ENCODE assay signal across 24 cellular contexts in genomic region chr21:44462834-44463200, GRCh38. TPM values are rescaled to one million over a fixed set of nuclear protein-coding genes. Genes with fewer than 3 reads are reported as not detected.
"Had no signal": no experiment of that assay in that cellular context is flagged by ENCODE, and none has a peak within 500 bp of the region (broad histone marks: within the 10 kb centered on the region; RNA-seq: fewer than 3 reads in every experiment).

No MANE protein-coding gene starts in this region.

- DNase-seq: activated CD4-positive, alpha-beta memory T cell treated with anti-CD3 and anti-CD28 coated beads, Interleukin-2, amount 10 ng/mL, durations not matched to agents 7 days and 5 days; activated CD4-positive, alpha-beta T cell treated with anti-CD3 and anti-CD28 coated beads for 36 hours; activated CD4-positive, alpha-beta T cell treated with anti-CD3 and anti-CD28 coated beads, Interleukin-2, amount 50 U/mL, for 1 hour; activated naive CD4-positive, alpha-beta T cell treated with anti-CD3 and anti-CD28 coated beads, Interleukin-2, amount 50 U/mL, for 16 hours; activated naive CD8-positive, alpha-beta T cell treated with anti-CD3 and anti-CD28 coated beads, Interleukin-2, amount 10 ng/mL, durations not matched to agents 7 days and 5 days; activated T-cell treated with anti-CD3 and anti-CD28 coated beads for 4 hours; activated T-cell treated with anti-CD3 and anti-CD28 coated beads, Interleukin-2, amount 50 U/mL, for 48 hours; adrenal gland; caudate nucleus; NCI-H1048; NCI-H1417; NCI-H1930; NCI-H2171; NCI-H2227 treated with DMSO at 0.1 percent for 48 hours; NCI-H446 treated with DMSO at 0.1 percent for 48 hours; NCI-H526 treated with DMSO at 0.1 percent for 48 hours; NCI-H82; T-helper 1 cell had no signal

- H3K27me3 ChIP-seq: adrenal gland had no signal

- ATAC-seq: activated CD4-positive, alpha-beta T cell treated with anti-CD3 and anti-CD28 coated beads for 36 hours; activated T-helper 17 cell treated with anti-CD3 and anti-CD28 coated beads, Interleukin-2, amount 50 U/mL, for 72 hours had no signal

- H3K9me3 Mint-ChIP-seq: activated naive CD8-positive, alpha-beta T cell treated with anti-CD3 and anti-CD28 coated beads, Interleukin-2, amount 10 ng/mL, durations not matched to agents 7 days and 5 days; activated T-helper 17 cell treated with anti-CD3 and anti-CD28 coated beads, Interleukin-2, amount 50 U/mL, for 72 hours had no signal

- H3K27me3 Mint-ChIP-seq: activated CD4-positive, alpha-beta memory T cell treated with anti-CD3 and anti-CD28 coated beads, Interleukin-2, amount 10 ng/mL, durations not matched to agents 7 days and 5 days; activated CD4-positive, alpha-beta T cell treated with anti-CD3 and anti-CD28 coated beads for 36 hours; activated naive CD8-positive, alpha-beta T cell treated with anti-CD3 and anti-CD28 coated beads, Interleukin-2, amount 10 ng/mL, durations not matched to agents 7 days and 5 days; activated T-helper 17 cell treated with anti-CD3 and anti-CD28 coated beads, Interleukin-2, amount 50 U/mL, for 72 hours had no signal

- H3K4me3 ChIP-seq: adrenal gland, SK-N-MC had no signal

- H3K36me3 Mint-ChIP-seq: activated naive CD8-positive, alpha-beta T cell treated with anti-CD3 and anti-CD28 coated beads, Interleukin-2, amount 10 ng/mL, durations not matched to agents 7 days and 5 days had no signal

- H3K36me3 ChIP-seq: adrenal gland had no signal

- H3K4me1 Mint-ChIP-seq: activated CD4-positive, alpha-beta memory T cell treated with anti-CD3 and anti-CD28 coated beads, Interleukin-2, amount 10 ng/mL, durations not matched to agents 7 days and 5 days; activated CD4-positive, alpha-beta T cell treated with anti-CD3 and anti-CD28 coated beads for 36 hours; activated T-helper 17 cell treated with anti-CD3 and anti-CD28 coated beads, Interleukin-2, amount 50 U/mL, for 72 hours had no signal

- H3K27ac Mint-ChIP-seq: activated CD4-positive, alpha-beta memory T cell treated with anti-CD3 and anti-CD28 coated beads, Interleukin-2, amount 10 ng/mL, durations not matched to agents 7 days and 5 days; activated CD4-positive, alpha-beta T cell treated with anti-CD3 and anti-CD28 coated beads for 36 hours; activated naive CD8-positive, alpha-beta T cell treated with anti-CD3 and anti-CD28 coated beads, Interleukin-2, amount 10 ng/mL, durations not matched to agents 7 days and 5 days; activated T-helper 17 cell treated with anti-CD3 and anti-CD28 coated beads, Interleukin-2, amount 50 U/mL, for 72 hours had no signal

- H3K4me3 Mint-ChIP-seq: activated CD4-positive, alpha-beta memory T cell treated with anti-CD3 and anti-CD28 coated beads, Interleukin-2, amount 10 ng/mL, durations not matched to agents 7 days and 5 days; activated CD4-positive, alpha-beta T cell treated with anti-CD3 and anti-CD28 coated beads for 36 hours; activated naive CD8-positive, alpha-beta T cell treated with anti-CD3 and anti-CD28 coated beads, Interleukin-2, amount 10 ng/mL, durations not matched to agents 7 days and 5 days; activated T-helper 17 cell treated with anti-CD3 and anti-CD28 coated beads, Interleukin-2, amount 50 U/mL, for 72 hours had no signal

- H3K27ac ChIP-seq: adrenal gland, SK-N-MC, VCaP had no signal

- H3K9me3 ChIP-seq: adrenal gland had no signal

- H3K4me1 ChIP-seq: adrenal gland had no signal

RNA-seq across cellular contexts. Expression of gene LRRC3, which starts 7.5 kb away (rescaled TPM):
- total RNA-seq: LHCN-M2, M059J, OCI-LY7 had no signal
